Comparison of ENCODE assay signal across 11 cellular contexts in the genomic region with DNA sequence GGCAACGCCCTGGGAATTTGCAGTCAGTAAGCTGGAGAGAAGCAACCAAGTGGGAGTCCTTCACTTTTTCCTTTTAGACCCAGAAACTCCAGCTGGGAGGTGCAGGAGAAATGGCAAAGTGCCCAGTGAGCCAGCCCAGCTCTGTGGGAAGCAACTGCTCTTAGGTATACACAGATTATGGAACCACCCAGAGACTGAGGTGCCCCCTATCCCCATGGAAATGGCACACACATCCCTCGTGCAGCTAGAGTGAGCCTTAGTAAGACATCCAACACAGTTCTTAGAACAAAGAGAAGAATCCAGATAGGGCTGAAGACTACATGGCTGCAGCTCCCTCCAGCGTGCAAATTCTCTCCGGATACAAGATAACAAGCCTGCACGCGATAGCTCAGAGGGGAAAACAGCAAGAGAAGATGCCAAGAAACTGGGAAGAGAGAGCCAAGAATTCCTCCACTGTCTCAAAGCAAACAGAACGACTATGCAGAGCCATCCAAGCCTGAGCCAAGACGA. TPM values are rescaled to one million over a fixed set of nuclear protein-coding genes. Genes with fewer than 3 reads are reported as not detected.
A peak's percentile ranks its signal among the peaks of the same experiment; 100 is the strongest.
DNase-seq lines count a peak whose midpoint lies in the region; TF ChIP-seq lines count a peak whose summit lies in the region.
"Had no signal": no experiment of that assay in that cellular context is flagged by ENCODE, and none has a peak within 500 bp of the region (broad histone marks: within the 10 kb centered on the region; RNA-seq: fewer than 3 reads in every experiment).

No MANE protein-coding gene starts in this region.

- H3K4me1 ChIP-seq in testis, result peaks cover 41% of the 10 kb centered on the region

- no peaks in the 10 kb centered on the region for H3K36me3 ChIP-seq in brain microvascular endothelial cell (replicated peaks)
- H3K36me3 ChIP-seq in testis (ENCODE audit: low read depth, missing control alignments), result no peaks in the 10 kb centered on the region

- DNase-seq in NCI-H2081 (lab: John Stamatoyannopoulos, UW), result peak; percentile 3 to 26
- DNase-seq in NCI-H2081 treated with DMSO at 0.1 percent for 48 hours (lab: John Stamatoyannopoulos, UW), result no peak
- peak; percentile 84 for DNase-seq in brain microvascular endothelial cell
- peak; percentile 36 for DNase-seq in left kidney (ENCODE audit: low read depth, low spot score)
- DNase-seq in testis, result peak; percentile 78
- DNase-seq in GM13976 (ENCODE audit: low spot score), result no peak
- DNase-seq in NCI-H2029 (lab: John Stamatoyannopoulos, UW), result no peak
- no peak for DNase-seq in putamen (ENCODE audit: low spot score)
- DNase-seq: AML-193, naive B cell, NCI-H526 treated with DMSO at 0.1 percent for 48 hours had no signal

- no peaks in the 10 kb centered on the region for H3K9me3 ChIP-seq in testis

- H3K4me3 ChIP-seq in brain microvascular endothelial cell (ENCODE audit: low read depth, low read length) (no peak overlapping the region), testis (no peak overlapping the region)

- H3K27ac ChIP-seq in brain microvascular endothelial cell (peak overlapping the region; percentile 87), testis (peak overlapping the region in 1 of 2 donors; percentile 45)

- 18 to 50% methylated on average over 6 to 8 of the region's 8 CpGs for WGBS in testis, 2 donors

- in situ Hi-C loops in brain microvascular endothelial cell (cut with HindIII; ENCODE audit: low pct_ligation_motif_present, low sequenced_read_pairs) (no loop called here), GM13976 (cut with MboI; ENCODE audit: low sequenced_read_pairs, unreplicated experiment) (no loop called here)

- TF ChIP-seq POLR2A in testis (IDR thresholded peaks at IDR 0.05), result no peak

- H3K27me3 ChIP-seq in brain microvascular endothelial cell (replicated peaks), result no peaks in the 10 kb centered on the region
- no peaks in the 10 kb centered on the region for H3K27me3 ChIP-seq in testis

- intact Hi-C loops in testis (cut with DNase I; ENCODE audit: low total_unique reads), result no loop called here

- TF ChIP-seq CTCF in brain microvascular endothelial cell (IDR thresholded peaks at IDR 0.05; ENCODE audit: low read depth, low read length, missing control alignments) (peak; percentile 45), testis (IDR thresholded peaks at IDR 0.05) (no peak), GM13976 (IDR thresholded peaks at IDR 0.05; ENCODE audit: borderline replicate concordance, control extremely low read depth, extremely low read depth, insufficient read depth, missing control alignments) (no peak)

RNA-seq across cellular contexts. Expression of a gene that starts 26.6 kb away (rescaled TPM):
- total RNA-seq in testis, result 10 to 100 TPM; 77.6 to 90.8 TPM
- 48.6 TPM for polyA plus RNA-seq in testis (ENCODE audit: insufficient read depth, low read depth, low replicate concordance)

RNA-seq across cellular contexts. Expression of a gene that starts 51.2 kb away (rescaled TPM):
- 10 to 100 TPM; 85.4 to 86.4 TPM for total RNA-seq in testis
- 25.0 TPM for polyA plus RNA-seq in testis (ENCODE audit: insufficient read depth, low read depth, low replicate concordance)

Comparison
In these comparisons a context has a peak if more than half of its experiments do, and no peak if none do; other contexts are left out.
1. DNase-seq: peak in NCI-H2081 (2 of 2), brain microvascular endothelial cell (single experiment), left kidney (single experiment) and testis (single experiment); none in NCI-H2081 treated with DMSO at 0.1 percent for 48 hours (single experiment), GM13976 (single experiment), NCI-H2029 (single experiment) and putamen (single experiment).